Comparison of ENCODE assay signal across 22 cellular contexts in the genomic region with DNA sequence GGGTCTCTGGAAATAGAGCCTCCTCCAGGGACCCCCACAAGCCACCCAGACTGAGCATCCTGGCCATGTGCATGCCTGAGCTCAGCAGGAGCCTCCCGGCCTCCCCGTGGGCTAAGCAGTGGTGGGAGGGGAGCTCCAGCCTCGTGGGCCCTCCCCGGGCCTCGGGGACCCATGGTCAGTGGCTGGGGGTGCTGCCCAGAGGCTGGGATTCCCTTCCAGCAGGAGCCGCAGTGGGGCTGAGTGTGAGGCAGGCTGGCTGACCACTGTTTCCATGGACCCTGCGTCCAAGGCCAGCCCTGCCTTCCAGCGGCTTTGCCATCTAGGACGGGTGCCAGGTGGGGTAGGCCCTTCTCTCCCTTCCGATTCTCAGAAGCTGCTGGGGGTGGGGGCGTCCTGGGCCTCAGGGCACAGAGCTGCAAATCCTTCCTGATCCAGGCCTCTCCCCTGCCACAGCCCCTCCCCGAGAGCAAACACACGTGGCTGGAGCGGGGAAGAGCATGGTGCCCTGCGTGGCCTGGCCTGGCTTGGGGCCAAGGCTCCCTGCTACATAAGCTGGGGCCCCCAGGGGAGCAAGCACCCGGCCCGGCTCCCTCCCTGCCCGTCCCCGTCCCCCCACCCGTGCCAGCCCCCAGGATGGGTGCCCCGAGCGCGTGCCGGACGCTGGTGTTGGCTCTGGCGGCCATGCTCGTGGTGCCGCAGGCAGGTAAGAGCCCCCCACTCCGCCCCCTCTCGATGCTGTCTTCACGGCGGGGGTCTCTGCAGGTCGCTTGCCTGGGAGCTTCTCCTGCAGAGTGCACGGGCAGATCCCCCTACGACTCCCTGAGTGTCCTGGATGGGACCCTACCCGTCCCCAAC. TPM values are rescaled to one million over a fixed set of nuclear protein-coding genes. Genes with fewer than 3 reads are reported as not detected.
A peak's percentile ranks its signal among the peaks of the same experiment; 100 is the strongest.
DNase-seq lines count a peak whose midpoint lies in the region; ATAC-seq, FAIRE-seq and TF ChIP-seq lines count a peak whose summit lies in the region.
"Had no signal": no experiment of that assay in that cellular context is flagged by ENCODE, and none has a peak within 500 bp of the region (broad histone marks: within the 10 kb centered on the region; RNA-seq: fewer than 3 reads in every experiment).

MUC5B (plus strand) TSS at position 576 of the 855 bp plus-strand sequence; CDS start at position 634, 58 bp downstream.

- H3K14ac ChIP-seq in H9 (ENCODE audit: insufficient read depth, low read length), result no peak within 1 kb of the TSS; the same call in 1 of the 2 replicates

- no peak for FAIRE-seq in kidney (lab: Jason Lieb, UNC)
- FAIRE-seq: GM18507 had no signal

- no CpG with 5 or more reads among the region's 36 CpGs for WGBS in H9 (ENCODE audit: extremely low coverage, insufficient read length, low lambda C conversion rate)
- 20 to 74% (median 71%) methylated on average over 1 to 36 of the region's 36 CpGs for WGBS in spleen, 5 donors

- H3K4me2 ChIP-seq in H9 (ENCODE audit: insufficient read depth, insufficient read length, low read length), result no peak within 1 kb of the TSS

- H4K91ac ChIP-seq in H9 (ENCODE audit: insufficient read length, low read depth, low read length), result no peak within 1 kb of the TSS

- no peak within 1 kb of the TSS for H4K8ac ChIP-seq in H9 (replicated peaks; ENCODE audit: insufficient read length, low read depth, low read length)

- no peak for ATAC-seq in stimulated activated effector memory CD8-positive, alpha-beta T cell treated with anti-CD3 and anti-CD28 coated beads, Interleukin-12 subunit alpha, Interleukin-12 subunit beta, amount 100 ng/mL, for 72 hours
- ATAC-seq: activated T-helper 17 cell treated with anti-CD3 and anti-CD28 coated beads, Interleukin-2, amount 50 U/mL, for 72 hours; stimulated activated naive B cell treated with anti-CD40 and anti-IgM and Interleukin-4, amounts not matched to agents 10 μg/mL and 1 μg/mL and 100 μg/mL, for 72 hours had no signal

- no peaks in the 10 kb centered on the region for H3K79me2 ChIP-seq in H9 (ENCODE audit: insufficient read depth, low read length)

- peaks cover 0 to 1% of the 10 kb centered on the region in 2 experiments; a peak in 1 of 5 replicates for H3K9me3 Mint-ChIP-seq in H9
- H3K9me3 Mint-ChIP-seq in stimulated activated effector memory CD8-positive, alpha-beta T cell treated with anti-CD3 and anti-CD28 coated beads, Interleukin-12 subunit alpha, Interleukin-12 subunit beta, amount 100 ng/mL, for 72 hours, result no peaks in the 10 kb centered on the region
- H3K9me3 Mint-ChIP-seq: activated CD4-positive, alpha-beta memory T cell treated with anti-CD3 and anti-CD28 coated beads, Interleukin-2, amount 10 ng/mL, durations not matched to agents 7 days and 5 days; activated T-helper 17 cell treated with anti-CD3 and anti-CD28 coated beads, Interleukin-2, amount 50 U/mL, for 72 hours; CD8-positive, alpha-beta memory T cell; stimulated activated naive B cell treated with anti-CD40 and anti-IgM and Interleukin-4, amounts not matched to agents 10 μg/mL and 1 μg/mL and 100 μg/mL, for 72 hours had no signal

- no peak within 1 kb of the TSS for H2BK12ac ChIP-seq in H9 (ENCODE audit: insufficient read length, low read depth, low read length)

- TF ChIP-seq CTCF in H9 (conservative IDR thresholded peaks at IDR 0.05) (no peak), Peyer's patch (IDR thresholded peaks at IDR 0.05) (no peak), kidney (IDR thresholded peaks at IDR 0.05; ENCODE audit: borderline replicate concordance, extremely low read depth, insufficient read depth) (no peak), spleen (IDR thresholded peaks at IDR 0.05 in 8 of 11, conservative IDR thresholded peaks at IDR 0.05 in 3 of 11) (no peak)

- no peak within 1 kb of the TSS for H3K9ac ChIP-seq in H9 (ENCODE audit: extremely low read depth, insufficient read length, low read length)
- no peak within 1 kb of the TSS for H3K9ac ChIP-seq in kidney (ENCODE audit: low read length in 2 of 2)

- no peak within 1 kb of the TSS for H3K4ac ChIP-seq in H9 (ENCODE audit: low read depth, low read length)

- no peak within 1 kb of the TSS for H3K4me3 ChIP-seq in Peyer's patch
- H3K4me3 ChIP-seq in kidney (ENCODE audit: low read length in 2 of 2), result no peak within 1 kb of the TSS
- H3K4me3 ChIP-seq in spleen, result no peak within 1 kb of the TSS

- H3K9me3 ChIP-seq in H9 (ENCODE audit: control insufficient read depth, low read depth, low read length) (no peaks in the 10 kb centered on the region), Peyer's patch (no peaks in the 10 kb centered on the region), kidney (ENCODE audit: control insufficient read depth in 1 of 2, low read length in 2 of 2) (no peaks in the 10 kb centered on the region), spleen (no peaks in the 10 kb centered on the region)

- H3K36me3 Mint-ChIP-seq in H9 (ENCODE audit: insufficient read depth in 1 of 3, low read depth in 3 of 3), result no peaks in the 10 kb centered on the region
- no peaks in the 10 kb centered on the region for H3K36me3 Mint-ChIP-seq in stimulated activated effector memory CD8-positive, alpha-beta T cell treated with anti-CD3 and anti-CD28 coated beads, Interleukin-12 subunit alpha, Interleukin-12 subunit beta, amount 100 ng/mL, for 72 hours
- H3K36me3 Mint-ChIP-seq: brain; CD8-positive, alpha-beta memory T cell; stimulated activated naive B cell treated with anti-CD40 and anti-IgM and Interleukin-4, amounts not matched to agents 10 μg/mL and 1 μg/mL and 100 μg/mL, for 72 hours had no signal

- no peaks in the 10 kb centered on the region for H3K79me1 ChIP-seq in H9 (ENCODE audit: insufficient read depth, low read depth, low read length, poor library complexity, severe bottlenecking)

- H3K18ac ChIP-seq in H9 (ENCODE audit: insufficient read length, low read depth, low read length), result no peak within 1 kb of the TSS

- H3K4me1 Mint-ChIP-seq in H9, result peaks cover 3 to 11% of the 10 kb centered on the region in 2 experiments; a peak in 2 of 4 replicates
- H3K4me1 Mint-ChIP-seq in stimulated activated effector memory CD8-positive, alpha-beta T cell treated with anti-CD3 and anti-CD28 coated beads, Interleukin-12 subunit alpha, Interleukin-12 subunit beta, amount 100 ng/mL, for 72 hours, result peaks cover 5% of the 10 kb centered on the region
- H3K4me1 Mint-ChIP-seq: activated CD4-positive, alpha-beta memory T cell treated with anti-CD3 and anti-CD28 coated beads, Interleukin-2, amount 10 ng/mL, durations not matched to agents 7 days and 5 days; activated T-helper 17 cell treated with anti-CD3 and anti-CD28 coated beads, Interleukin-2, amount 50 U/mL, for 72 hours; brain; CD8-positive, alpha-beta memory T cell; stimulated activated naive B cell treated with anti-CD40 and anti-IgM and Interleukin-4, amounts not matched to agents 10 μg/mL and 1 μg/mL and 100 μg/mL, for 72 hours had no signal

- peaks cover 8% of the 10 kb centered on the region for H3K27me3 Mint-ChIP-seq in H9 (ENCODE audit: low read depth)
- H3K27me3 Mint-ChIP-seq: activated CD4-positive, alpha-beta memory T cell treated with anti-CD3 and anti-CD28 coated beads, Interleukin-2, amount 10 ng/mL, durations not matched to agents 7 days and 5 days; brain had no signal

- H2BK120ac ChIP-seq in H9 (ENCODE audit: low read depth, low read length, poor library complexity, severe bottlenecking), result no peak within 1 kb of the TSS

- no peak within 1 kb of the TSS for H2BK20ac ChIP-seq in H9 (ENCODE audit: low read depth, low read length, poor library complexity, severe bottlenecking)

- H2AK5ac ChIP-seq in H9 (ENCODE audit: insufficient read length, low read length), result no peak within 1 kb of the TSS

- H3K56ac ChIP-seq in H9 (ENCODE audit: insufficient read length, low read depth, low read length), result no peak within 1 kb of the TSS

- H3K23me2 ChIP-seq in H9 (ENCODE audit: insufficient read length, low read depth, low read length, poor library complexity, severe bottlenecking), result no peaks in the 10 kb centered on the region

- peaks cover 3% of the 10 kb centered on the region for H4K20me1 ChIP-seq in H9 (ENCODE audit: control insufficient read depth, insufficient read depth, insufficient read length)

- H3K27me3 ChIP-seq in H9 (ENCODE audit: insufficient read depth, low read length), result no peaks in the 10 kb centered on the region
- no peaks in the 10 kb centered on the region for H3K27me3 ChIP-seq in Peyer's patch
- H3K27me3 ChIP-seq in spleen (replicated peaks in 1 of 7), result peaks cover 0 to 94% (median 28%) of the 10 kb centered on the region in 7 donors

- no peak within 1 kb of the TSS for H2BK5ac ChIP-seq in H9 (ENCODE audit: insufficient read length, low read length)

- H3K4me3 Mint-ChIP-seq in H9, result no peak within 1 kb of the TSS
- no peak within 1 kb of the TSS for H3K4me3 Mint-ChIP-seq in stimulated activated effector memory CD8-positive, alpha-beta T cell treated with anti-CD3 and anti-CD28 coated beads, Interleukin-12 subunit alpha, Interleukin-12 subunit beta, amount 100 ng/mL, for 72 hours
- H3K4me3 Mint-ChIP-seq: activated CD4-positive, alpha-beta memory T cell treated with anti-CD3 and anti-CD28 coated beads, Interleukin-2, amount 10 ng/mL, durations not matched to agents 7 days and 5 days; activated T-helper 17 cell treated with anti-CD3 and anti-CD28 coated beads, Interleukin-2, amount 50 U/mL, for 72 hours; brain; CD8-positive, alpha-beta memory T cell; stimulated activated naive B cell treated with anti-CD40 and anti-IgM and Interleukin-4, amounts not matched to agents 10 μg/mL and 1 μg/mL and 100 μg/mL, for 72 hours had no signal

- H2AFZ ChIP-seq in H9 (ENCODE audit: low read length), result no peak within 1 kb of the TSS

- H3K27ac ChIP-seq in H9 (ENCODE audit: insufficient read length, low read depth, low read length), result no peak within 1 kb of the TSS
- no peak within 1 kb of the TSS for H3K27ac ChIP-seq in Peyer's patch
- H3K27ac ChIP-seq in kidney (ENCODE audit: low read depth in 2 of 2, low read length in 2 of 2), result no peak within 1 kb of the TSS
- no peak within 1 kb of the TSS for H3K27ac ChIP-seq in spleen
- H3K27ac ChIP-seq: RWPE1 had no signal

- H3K27ac Mint-ChIP-seq in H9, result no peak within 1 kb of the TSS
- H3K27ac Mint-ChIP-seq in stimulated activated effector memory CD8-positive, alpha-beta T cell treated with anti-CD3 and anti-CD28 coated beads, Interleukin-12 subunit alpha, Interleukin-12 subunit beta, amount 100 ng/mL, for 72 hours, result no peak within 1 kb of the TSS
- H3K27ac Mint-ChIP-seq: activated CD4-positive, alpha-beta memory T cell treated with anti-CD3 and anti-CD28 coated beads, Interleukin-2, amount 10 ng/mL, durations not matched to agents 7 days and 5 days; activated T-helper 17 cell treated with anti-CD3 and anti-CD28 coated beads, Interleukin-2, amount 50 U/mL, for 72 hours; CD8-positive, alpha-beta memory T cell; stimulated activated naive B cell treated with anti-CD40 and anti-IgM and Interleukin-4, amounts not matched to agents 10 μg/mL and 1 μg/mL and 100 μg/mL, for 72 hours had no signal

- peak; percentile 22 for DNase-seq in H9
- DNase-seq in Peyer's patch, result peak in 2 of 3 donors; percentile 47 to 54
- DNase-seq in kidney, result peak; percentile 64
- peak; percentile 70 for DNase-seq in spleen
- DNase-seq in NCI-H774 (lab: John Stamatoyannopoulos, UW), result no peak
- DNase-seq in stimulated activated CD4-positive, alpha-beta T cell treated with anti-CD3 and anti-CD28 coated beads, Interleukin-4, amount 100 ng/mL, for 24 hours, result no peak
- DNase-seq in stimulated activated effector memory CD8-positive, alpha-beta T cell treated with anti-CD3 and anti-CD28 coated beads, Interleukin-12 subunit alpha, Interleukin-12 subunit beta, amount 100 ng/mL, for 72 hours (ENCODE audit: low spot score in 2 of 2), result no peak
- DNase-seq: activated CD4-positive, alpha-beta memory T cell treated with anti-CD3 and anti-CD28 coated beads, Interleukin-2, amount 10 ng/mL, durations not matched to agents 7 days and 5 days; effector memory CD4-positive, alpha-beta T cell; KG1; NCI-H1436; NCI-H510A; stimulated activated CD4-positive, alpha-beta T cell treated with anti-CD3 and anti-CD28 coated beads, Interleukin-4, amount 100 ng/mL, for 4 hours; stimulated activated naive B cell treated with anti-CD40 and anti-IgM and Interleukin-4, amounts not matched to agents 10 μg/mL and 1 μg/mL and 100 μg/mL, for 72 hours; T1000 had no signal

- H3K36me3 ChIP-seq in Peyer's patch (no peaks in the 10 kb centered on the region), kidney (ENCODE audit: control insufficient read depth in 1 of 2, insufficient read depth in 2 of 2, low read length in 2 of 2) (no peaks in the 10 kb centered on the region), spleen (no peaks in the 10 kb centered on the region)

- no peak within 1 kb of the TSS for H3T11ph ChIP-seq in H9 (ENCODE audit: low read length)

- H3K4me1 ChIP-seq in H9 (ENCODE audit: insufficient read depth, low read length) (no peaks in the 10 kb centered on the region; the same call in 1 of the 2 replicates), Peyer's patch (peaks cover 0 to 9% (median 0%) of the 10 kb centered on the region in 4 donors), kidney (ENCODE audit: control insufficient read depth in 1 of 2, insufficient read depth in 1 of 2, low read depth in 1 of 2, low read length in 2 of 2) (no peaks in the 10 kb centered on the region), spleen (peaks cover 0 to 17% (median 6%) of the 10 kb centered on the region in 6 donors)

- H3K23ac ChIP-seq in H9 (ENCODE audit: insufficient read length, low read depth, low read length), result no peak within 1 kb of the TSS

- no peak within 1 kb of the TSS for H2BK15ac ChIP-seq in H9 (ENCODE audit: low read depth, low read length)

- H4K5ac ChIP-seq in H9 (ENCODE audit: insufficient read length, low read depth, low read length), result no peak within 1 kb of the TSS

- intact Hi-C loops in kidney (cut with DNase I) (no loop called here), spleen (cut with DNase I; ENCODE audit: low total_unique reads) (no loop called here)

- TF ChIP-seq POLR2A in Peyer's patch (IDR thresholded peaks at IDR 0.05), result no peak
- no peak for TF ChIP-seq POLR2A in spleen (IDR thresholded peaks at IDR 0.05)

RNA-seq across cellular contexts. Expression of gene MUC5B, which starts in this region (rescaled TPM):
- total RNA-seq in H9 (2021) (0.02 TPM in 1 of 2 replicates, not detected in the other), Peyer's patch (10 to 100 TPM in 2 of 4 donors, 1 to 10 TPM in 1, under 1 TPM in 1; 0.18 to 25.6 (median 10.5) TPM), kidney (0.38 TPM), spleen (under 1 TPM in 1 of 7 donors, not detected in 6; 0.09 TPM)
- polyA plus RNA-seq in kidney (ENCODE audit: insufficient read depth, low read depth, low replicate concordance) (not detected), spleen (under 1 TPM in 2 of 3 donors, not detected in 1; under 0.01 TPM)
- total RNA-seq: activated CD4-positive, alpha-beta memory T cell treated with anti-CD3 and anti-CD28 coated beads, Interleukin-2, amount 10 ng/mL, durations not matched to agents 7 days and 5 days; activated T-helper 17 cell treated with anti-CD3 and anti-CD28 coated beads, Interleukin-2, amount 50 U/mL, for 72 hours; CD8-positive, alpha-beta memory T cell; fibroblast of villous mesenchyme; renal cortical epithelial cell had no signal
- polyA plus RNA-seq: CD8-positive, alpha-beta memory T cell had no signal

Comparison
In these comparisons a context has a peak if more than half of its experiments do, and no peak if none do; other contexts are left out.
1. Peak in DNase-seq in H9; RNA of the gene not detected or under 1 TPM.
2. Peak in DNase-seq in kidney; RNA of the gene not detected or under 1 TPM.
3. Peak in DNase-seq in spleen; RNA of the gene not detected or under 1 TPM.
4. DNase-seq: peak in Peyer's patch (2 of 3); none in NCI-H774 (single experiment), stimulated activated CD4-positive, alpha-beta T cell treated with anti-CD3 and anti-CD28 coated beads, Interleukin-4, amount 100 ng/mL, for 24 hours (single experiment) and stimulated activated effector memory CD8-positive, alpha-beta T cell treated with anti-CD3 and anti-CD28 coated beads, Interleukin-12 subunit alpha, Interleukin-12 subunit beta, amount 100 ng/mL, for 72 hours (0 of 2).